26 cellular contexts compared by ENCODE assay signal in the genomic region with DNA sequence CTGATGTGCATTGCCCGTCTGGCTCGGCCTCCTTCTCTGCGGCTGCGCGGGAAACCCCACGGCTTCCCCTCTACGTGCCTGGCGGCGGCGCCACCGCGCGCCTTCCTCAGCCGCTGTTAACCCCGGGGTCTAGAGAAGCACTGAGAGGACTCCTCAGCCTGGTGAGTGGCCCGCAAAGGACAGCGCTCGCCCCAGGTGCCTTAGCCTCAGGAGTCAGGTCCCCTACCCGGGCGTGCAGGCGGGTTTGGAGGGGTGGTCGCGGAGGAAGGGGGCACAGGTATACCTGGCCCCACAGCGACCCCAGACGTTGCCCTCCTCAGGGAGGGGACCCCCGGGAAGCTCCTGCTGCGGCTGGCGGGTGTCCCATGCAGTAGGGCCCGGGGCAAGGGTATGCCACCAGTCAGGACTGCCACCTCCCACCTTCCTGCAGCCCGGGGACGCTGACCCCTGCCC.
"Had no signal": no experiment of that assay in that cellular context is flagged by ENCODE, and none has a peak within 500 bp of the region (broad histone marks: within the 10 kb centered on the region; RNA-seq: fewer than 3 reads in every experiment).

No MANE protein-coding gene starts in this region.

- H3K9me3 ChIP-seq: Peyer's patch, SJSA1 had no signal

- H3K4me3 ChIP-seq: Peyer's patch, SJSA1 had no signal

- ATAC-seq: activated CD8-positive, alpha-beta memory T cell treated with anti-CD3 and anti-CD28 coated beads, Interleukin-2, amount 10 ng/mL, durations not matched to agents 7 days and 5 days; activated naive CD4-positive, alpha-beta T cell treated with anti-CD3 and anti-CD28 coated beads, Interleukin-2, amount 50 U/mL, for 72 hours; activated naive CD8-positive, alpha-beta T cell treated with anti-CD3 and anti-CD28 coated beads, Interleukin-2, amount 50 U/mL, for 24 hours; SK-N-SH treated with all-trans-retinoic acid at 6 μM for 48 hours; T-helper 17 cell had no signal

- DNase-seq: activated B cell treated with CpG ODN at 0.5 μM for 24 hours; activated CD4-positive, alpha-beta T cell treated with anti-CD3 and anti-CD28 coated beads for 1 hour; activated CD4-positive, alpha-beta T cell treated with anti-CD3 and anti-CD28 coated beads, Interleukin-2, amount 10 ng/mL, durations not matched to agents 24 days and 14 days; activated CD4-positive, alpha-beta T cell treated with anti-CD3 and anti-CD28 coated beads, Interleukin-2, amount 50 U/mL, for 48 hours; activated CD8-positive, alpha-beta memory T cell treated with anti-CD3 and anti-CD28 coated beads, Interleukin-2, amount 10 ng/mL, durations not matched to agents 7 days and 5 days; activated effector memory CD4-positive, alpha-beta T cell treated with Interleukin-2 at 50 U/mL for 16 hours; activated naive CD4-positive, alpha-beta T cell treated with Interleukin-2 at 50 U/mL for 16 hours; activated naive CD8-positive, alpha-beta T cell treated with anti-CD3 and anti-CD28 coated beads, Interleukin-2, amount 50 U/mL, for 24 hours; activated T-cell treated with anti-CD3 and anti-CD28 coated beads, Interleukin-2, amount 50 U/mL, for 24 hours; amniotic stem cell; Karpas-422; NCI-H1048; NCI-H146; NCI-H187 treated with DMSO at 0.1 percent for 48 hours; NCI-H2171 treated with DMSO at 0.1 percent for 48 hours; NCI-H510A treated with DMSO at 0.1 percent for 48 hours; NCI-H69; NK-92 treated with Interleukin-12 subunit alpha and Interleukin-12 subunit beta, amount 100 ng/mL, for 24 hours; Peyer's patch; SHP77; T-helper 17 cell; T-helper 9 cell had no signal

- H3K27me3 ChIP-seq: Peyer's patch, SJSA1 had no signal

- H3K36me3 ChIP-seq: Peyer's patch, SJSA1 had no signal

- H3K27ac ChIP-seq: Peyer's patch, RWPE1, SJSA1 had no signal

- H3K4me1 ChIP-seq: Peyer's patch, SJSA1 had no signal
